Comparison of ENCODE assay signal across 9 cellular contexts in the genomic region with DNA sequence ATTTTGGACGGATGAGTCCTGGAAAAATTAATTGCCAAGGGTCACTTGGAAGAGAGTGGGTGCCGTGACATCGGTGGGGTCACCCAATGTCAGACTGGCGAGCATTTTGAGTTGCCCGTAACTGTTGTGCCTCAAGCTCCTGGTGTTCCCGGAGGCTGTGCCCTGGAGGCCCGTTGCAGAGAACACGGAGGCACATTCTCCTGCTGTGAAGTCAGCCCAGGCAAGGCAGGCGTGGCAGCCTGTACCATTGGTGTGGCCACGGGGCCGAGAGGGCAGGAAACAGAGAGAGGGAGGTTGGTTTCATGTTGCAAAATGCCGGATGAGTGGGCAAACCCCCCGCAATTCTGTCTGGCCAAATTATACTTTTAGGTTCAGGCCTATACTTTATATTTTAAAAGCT.
DNase-seq lines count a peak whose midpoint lies in the region; ATAC-seq, FAIRE-seq and TF ChIP-seq lines count a peak whose summit lies in the region.
"Had no signal": no experiment of that assay in that cellular context is flagged by ENCODE, and none has a peak within 500 bp of the region (broad histone marks: within the 10 kb centered on the region; RNA-seq: fewer than 3 reads in every experiment).

No MANE protein-coding gene starts in this region.

- H3K4me1 ChIP-seq in SJSA1 (replicated peaks) = peaks cover 51% of the 10 kb centered on the region

- ATAC-seq in HG02588 (IDR thresholded peaks at IDR 0.05; ENCODE audit: unreplicated experiment) = no peak

- intact Hi-C loops in posterior vena cava (cut with DNase I) = no loop called here

- H3K36me3 ChIP-seq in SJSA1 = peaks cover 31% of the 10 kb centered on the region

- H3K4me3 ChIP-seq in SJSA1 (no peak overlapping the region), fibroblast of the aortic adventitia (ENCODE audit: low read depth, low read length) (no peak overlapping the region)

- peak; percentile 75 for DNase-seq in GM03348 (ENCODE audit: low spot score)
- peak; percentile 83 to 91 for DNase-seq in SJSA1 (ENCODE audit: low read depth in 1 of 2, low spot score in 2 of 2)
- peak; percentile 93 for DNase-seq in fibroblast of the aortic adventitia (ENCODE audit: low read depth)
- DNase-seq in posterior vena cava (ENCODE audit: low spot score) = peak; percentile 96
- DNase-seq in GM12891 (ENCODE audit: insufficient read length, low spot score) = no peak
- DNase-seq in activated CD4-positive, alpha-beta T cell treated with anti-CD3 and anti-CD28 coated beads, Interleukin-2, amount 50 U/mL, for 1 hour = no peak
- no peak for DNase-seq in activated CD4-positive, CD25-positive, alpha-beta regulatory T cell treated with anti-CD3 and anti-CD28 coated beads, Interleukin-2, amount 50 U/mL, for 72 hours
- DNase-seq: activated T-cell treated with anti-CD3 and anti-CD28 coated beads for 4 hours had no signal

- no peak for TF ChIP-seq POLR2A in GM12891 (IDR thresholded peaks at IDR 0.05; ENCODE audit: low read depth, low read length)

- FAIRE-seq in GM12891 (lab: Jason Lieb, UNC) = no peak

- H3K27me3 ChIP-seq in SJSA1 (replicated peaks) = no peaks in the 10 kb centered on the region

- H3K9me3 ChIP-seq in SJSA1 (replicated peaks) = peaks cover 3% of the 10 kb centered on the region; the same call in 1 of the 2 replicates

- peak overlapping the region; percentile 96 for H3K27ac ChIP-seq in SJSA1

- TF ChIP-seq CTCF in fibroblast of the aortic adventitia (IDR thresholded peaks at IDR 0.05; ENCODE audit: insufficient read depth, low read length) = no peak

TF ChIP-seq in GM12891, 5 proteins besides CTCF, POLR2A, EP300 and RAD21:
- TF ChIP-seq SPI1 (IDR thresholded peaks at IDR 0.05; ENCODE audit: low read depth, low read length) (no peak), PAX5 (IDR thresholded peaks at IDR 0.05; ENCODE audit: insufficient read depth, low read length, severe bottlenecking) (no peak), TAF1 (IDR thresholded peaks at IDR 0.05; ENCODE audit: low read depth, low read length) (no peak), POU2F2 (IDR thresholded peaks at IDR 0.05; ENCODE audit: low read depth, low read length) (no peak), POLR2AphosphoS5 (IDR thresholded peaks at IDR 0.05; ENCODE audit: low read depth, low read length) (no peak)

Comparison
In these comparisons a context has a peak if more than half of its experiments do, and no peak if none do; other contexts are left out.
1. DNase-seq: peak in GM03348 (single experiment), SJSA1 (2 of 2), fibroblast of the aortic adventitia (single experiment) and posterior vena cava (single experiment); none in GM12891 (single experiment), activated CD4-positive, alpha-beta T cell treated with anti-CD3 and anti-CD28 coated beads, Interleukin-2, amount 50 U/mL, for 1 hour (single experiment) and activated CD4-positive, CD25-positive, alpha-beta regulatory T cell treated with anti-CD3 and anti-CD28 coated beads, Interleukin-2, amount 50 U/mL, for 72 hours (single experiment).